In the genomic region with DNA sequence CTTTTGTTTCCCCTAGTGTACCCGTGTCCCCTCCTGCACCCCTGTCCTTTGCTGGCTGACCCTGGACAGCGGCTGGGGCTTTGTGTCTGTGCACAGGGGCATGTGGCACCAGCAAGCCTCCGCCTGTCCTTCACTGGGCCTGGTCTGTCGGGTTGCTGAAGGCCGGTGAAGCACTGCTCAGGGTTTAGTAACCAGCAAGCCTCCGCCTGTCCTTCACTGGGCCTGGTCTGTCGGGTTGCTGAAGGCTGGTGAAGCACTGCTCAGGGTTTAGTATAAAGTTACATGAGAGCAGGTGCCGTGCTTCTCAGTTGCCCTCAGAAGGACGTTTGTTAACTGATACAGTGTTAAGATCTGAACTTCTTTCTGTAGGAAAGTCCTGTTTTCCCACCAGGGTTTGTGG, we compare ENCODE assay signal across 28 cellular contexts. TPM values are rescaled to one million over a fixed set of nuclear protein-coding genes. Genes with fewer than 3 reads are reported as not detected.
"Had no signal": no experiment of that assay in that cellular context is flagged by ENCODE, and none has a peak within 500 bp of the region (broad histone marks: within the 10 kb centered on the region; RNA-seq: fewer than 3 reads in every experiment).

No MANE protein-coding gene starts in this region.

- H3K36me3 ChIP-seq: neural progenitor cell had no signal

- H3K27ac Mint-ChIP-seq: activated CD4-positive, alpha-beta T cell treated with anti-CD3 and anti-CD28 coated beads, Interleukin-2, amount 10 ng/mL, durations not matched to agents 24 days and 14 days; activated CD8-positive, alpha-beta T cell treated with anti-CD3 and anti-CD28 coated beads for 36 hours; activated naive CD4-positive, alpha-beta T cell treated with anti-CD3 and anti-CD28 coated beads for 36 hours; activated naive CD8-positive, alpha-beta T cell treated with anti-CD3 and anti-CD28 coated beads, Interleukin-2, amount 10 ng/mL, durations not matched to agents 7 days and 5 days; activated T-cell treated with anti-CD3 and anti-CD28 coated beads, Interleukin-2, amount 50 U/mL, for 72 hours; dendritic cell treated with granulocyte-macrophage colony-stimulating factor and Interleukin-4, amounts not matched to agents 40 ng/mL and 50 ng/mL, for 4 days; endodermal cell; naive thymus-derived CD8-positive, alpha-beta T cell; neural progenitor cell; stimulated activated effector memory CD8-positive, alpha-beta T cell treated with anti-CD3 and anti-CD28 coated beads, Interleukin-12 subunit alpha, Interleukin-12 subunit beta, amount 100 ng/mL, for 72 hours had no signal

- H3K4me1 ChIP-seq: esophagus squamous epithelium, left ventricle myocardium inferior, neural progenitor cell, tibial nerve had no signal

- H3K9me3 Mint-ChIP-seq: activated CD4-positive, alpha-beta T cell treated with anti-CD3 and anti-CD28 coated beads, Interleukin-2, amount 10 ng/mL, durations not matched to agents 24 days and 14 days; activated CD8-positive, alpha-beta T cell treated with anti-CD3 and anti-CD28 coated beads for 36 hours; activated naive CD4-positive, alpha-beta T cell treated with anti-CD3 and anti-CD28 coated beads for 36 hours; activated naive CD8-positive, alpha-beta T cell treated with anti-CD3 and anti-CD28 coated beads, Interleukin-2, amount 10 ng/mL, durations not matched to agents 7 days and 5 days; activated T-cell treated with anti-CD3 and anti-CD28 coated beads, Interleukin-2, amount 50 U/mL, for 72 hours; central memory CD8-positive, alpha-beta T cell; dendritic cell treated with granulocyte-macrophage colony-stimulating factor and Interleukin-4, amounts not matched to agents 40 ng/mL and 50 ng/mL, for 4 days; endodermal cell; naive thymus-derived CD8-positive, alpha-beta T cell; neural progenitor cell; stimulated activated effector memory CD8-positive, alpha-beta T cell treated with anti-CD3 and anti-CD28 coated beads, Interleukin-12 subunit alpha, Interleukin-12 subunit beta, amount 100 ng/mL, for 72 hours had no signal

- H3K27ac ChIP-seq: brain microvascular endothelial cell, esophagus squamous epithelium, hepatocyte, left ventricle myocardium inferior, neural progenitor cell, SK-N-MC, spleen, tibial nerve, VCaP had no signal

- H3K9me3 ChIP-seq: esophagus squamous epithelium, left ventricle myocardium inferior, spleen, tibial nerve had no signal

- H3K9ac ChIP-seq: neural progenitor cell had no signal

- H3K4me3 ChIP-seq: esophagus squamous epithelium, hepatocyte, left ventricle myocardium inferior, neural progenitor cell, SK-N-MC, spleen, tibial nerve had no signal

- H3K4me1 Mint-ChIP-seq: activated CD4-positive, alpha-beta T cell treated with anti-CD3 and anti-CD28 coated beads, Interleukin-2, amount 10 ng/mL, durations not matched to agents 24 days and 14 days; activated naive CD8-positive, alpha-beta T cell treated with anti-CD3 and anti-CD28 coated beads, Interleukin-2, amount 10 ng/mL, durations not matched to agents 7 days and 5 days; endodermal cell; neural progenitor cell; stimulated activated effector memory CD8-positive, alpha-beta T cell treated with anti-CD3 and anti-CD28 coated beads, Interleukin-12 subunit alpha, Interleukin-12 subunit beta, amount 100 ng/mL, for 72 hours had no signal

- ATAC-seq: activated CD8-positive, alpha-beta T cell treated with anti-CD3 and anti-CD28 coated beads for 36 hours; activated T-cell treated with anti-CD3 and anti-CD28 coated beads, Interleukin-2, amount 50 U/mL, for 72 hours; naive thymus-derived CD8-positive, alpha-beta T cell; right cardiac atrium; stimulated activated effector memory CD8-positive, alpha-beta T cell treated with anti-CD3 and anti-CD28 coated beads, Interleukin-12 subunit alpha, Interleukin-12 subunit beta, amount 100 ng/mL, for 72 hours had no signal

- H2AFZ ChIP-seq: hepatocyte, neural progenitor cell had no signal

- H3K27me3 Mint-ChIP-seq: activated CD4-positive, alpha-beta T cell treated with anti-CD3 and anti-CD28 coated beads, Interleukin-2, amount 10 ng/mL, durations not matched to agents 24 days and 14 days; activated CD8-positive, alpha-beta T cell treated with anti-CD3 and anti-CD28 coated beads for 36 hours; activated naive CD8-positive, alpha-beta T cell treated with anti-CD3 and anti-CD28 coated beads, Interleukin-2, amount 10 ng/mL, durations not matched to agents 7 days and 5 days; central memory CD8-positive, alpha-beta T cell; dendritic cell treated with granulocyte-macrophage colony-stimulating factor and Interleukin-4, amounts not matched to agents 40 ng/mL and 50 ng/mL, for 4 days; naive thymus-derived CD8-positive, alpha-beta T cell had no signal

- DNase-seq: activated CD4-positive, alpha-beta T cell treated with anti-CD3 and anti-CD28 coated beads, Interleukin-2, amount 10 ng/mL, durations not matched to agents 24 days and 14 days; activated CD8-positive, alpha-beta T cell treated with anti-CD3 and anti-CD28 coated beads for 36 hours; activated effector memory CD4-positive, alpha-beta T cell treated with anti-CD3 and anti-CD28 coated beads, Interleukin-2, amount 50 U/mL, for 16 hours; activated naive CD4-positive, alpha-beta T cell treated with anti-CD3 and anti-CD28 coated beads for 36 hours; activated naive CD8-positive, alpha-beta T cell treated with anti-CD3 and anti-CD28 coated beads, Interleukin-2, amount 10 ng/mL, durations not matched to agents 7 days and 5 days; activated T-cell treated with anti-CD3 and anti-CD28 coated beads, Interleukin-2, amount 50 U/mL, for 72 hours; amniotic stem cell; brain microvascular endothelial cell; endodermal cell; esophagus squamous epithelium; foreskin melanocyte; glutamatergic neuron; islet precursor cell; left ventricle myocardium inferior; midbrain; naive thymus-derived CD8-positive, alpha-beta T cell; right cardiac atrium; spleen; stimulated activated CD4-positive, alpha-beta T cell treated with anti-CD3 and anti-CD28 coated beads, Interleukin-4, amount 100 ng/mL, for 1 hour; T-helper 9 cell had no signal

- H3K27me3 ChIP-seq: brain microvascular endothelial cell, esophagus squamous epithelium, hepatocyte, neural progenitor cell, spleen, tibial nerve had no signal

- H3K4me3 Mint-ChIP-seq: activated CD4-positive, alpha-beta T cell treated with anti-CD3 and anti-CD28 coated beads, Interleukin-2, amount 10 ng/mL, durations not matched to agents 24 days and 14 days; activated CD8-positive, alpha-beta T cell treated with anti-CD3 and anti-CD28 coated beads for 36 hours; activated naive CD4-positive, alpha-beta T cell treated with anti-CD3 and anti-CD28 coated beads for 36 hours; activated naive CD8-positive, alpha-beta T cell treated with anti-CD3 and anti-CD28 coated beads, Interleukin-2, amount 10 ng/mL, durations not matched to agents 7 days and 5 days; activated T-cell treated with anti-CD3 and anti-CD28 coated beads, Interleukin-2, amount 50 U/mL, for 72 hours; central memory CD8-positive, alpha-beta T cell; dendritic cell treated with granulocyte-macrophage colony-stimulating factor and Interleukin-4, amounts not matched to agents 40 ng/mL and 50 ng/mL, for 4 days; endodermal cell; naive thymus-derived CD8-positive, alpha-beta T cell; neural progenitor cell; stimulated activated effector memory CD8-positive, alpha-beta T cell treated with anti-CD3 and anti-CD28 coated beads, Interleukin-12 subunit alpha, Interleukin-12 subunit beta, amount 100 ng/mL, for 72 hours had no signal

- H3K4me2 ChIP-seq: hepatocyte, neural progenitor cell had no signal

RNA-seq across cellular contexts. Expression of a gene that starts 36.9 kb away (rescaled TPM):
- total RNA-seq: activated CD4-positive, alpha-beta T cell treated with anti-CD3 and anti-CD28 coated beads, Interleukin-2, amount 10 ng/mL, durations not matched to agents 24 days and 14 days had no signal

RNA-seq across cellular contexts. Expression of a gene that starts 59.2 kb away (rescaled TPM):
- polyA plus RNA-seq: naive thymus-derived CD8-positive, alpha-beta T cell had no signal
